ENCODE assay signal across 25 cellular contexts in genomic region chr1:38741341-38741740, GRCh38.
A peak's percentile ranks its signal among the peaks of the same experiment; 100 is the strongest.
DNase-seq lines count a peak whose midpoint lies in the region; ATAC-seq and TF ChIP-seq lines count a peak whose summit lies in the region.
"Had no signal": no experiment of that assay in that cellular context is flagged by ENCODE, and none has a peak within 500 bp of the region (broad histone marks: within the 10 kb centered on the region; RNA-seq: fewer than 3 reads in every experiment).

No MANE protein-coding gene starts in this region.

- no peak overlapping the region for H2AK5ac ChIP-seq in H9 (ENCODE audit: insufficient read length, low read length)

- intact Hi-C loops in psoas muscle (cut with DNase I), result no loop called here

- H3K79me2 ChIP-seq in H9 (ENCODE audit: insufficient read depth, low read length), result no peaks in the 10 kb centered on the region
- H3K79me2 ChIP-seq in smooth muscle cell (ENCODE audit: low read depth), result no peaks in the 10 kb centered on the region

- H3K79me1 ChIP-seq in H9 (ENCODE audit: insufficient read depth, low read depth, low read length, poor library complexity, severe bottlenecking), result no peaks in the 10 kb centered on the region

- WGBS in H9 (ENCODE audit: extremely low coverage, insufficient read length, low lambda C conversion rate), result no CpG with 5 or more reads among the region's 9 CpGs
- 4% methylated on average over 9 of the region's 9 CpGs for WGBS in smooth muscle cell (ENCODE audit: low lambda C conversion rate)
- 81 to 88% (median 84%) methylated on average over 9 of the region's 9 CpGs for WGBS in psoas muscle, 3 donors

- no peak for TF ChIP-seq CTCF in H9 (conservative IDR thresholded peaks at IDR 0.05)
- TF ChIP-seq CTCF in brain microvascular endothelial cell (IDR thresholded peaks at IDR 0.05; ENCODE audit: low read depth, low read length, missing control alignments), result no peak
- TF ChIP-seq CTCF in smooth muscle cell (IDR thresholded peaks at IDR 0.05; ENCODE audit: borderline replicate concordance, insufficient read depth, poor library complexity, severe bottlenecking), result no peak
- no peak for TF ChIP-seq CTCF in psoas muscle (IDR thresholded peaks at IDR 0.05)

- no peak overlapping the region for H3T11ph ChIP-seq in H9 (ENCODE audit: low read length)

- DNase-seq in H9, result peak; percentile 52
- DNase-seq in brain microvascular endothelial cell, result peak; percentile 12
- peak; percentile 71 for DNase-seq in iPS-NIHi7 (ENCODE audit: extremely low spot score)
- DNase-seq in smooth muscle cell (lab: John Stamatoyannopoulos, UW; ENCODE audit: unreplicated experiment), result peak; percentile 25
- DNase-seq in SK-N-DZ (ENCODE audit: low spot score), result no peak
- DNase-seq in activated effector memory CD4-positive, alpha-beta T cell treated with Interleukin-2 at 50 U/mL for 16 hours, result no peak
- no peak for DNase-seq in psoas muscle
- DNase-seq: activated CD4-positive, alpha-beta T cell treated with anti-CD3 and anti-CD28 coated beads for 48 hours; activated CD8-positive, alpha-beta memory T cell treated with anti-CD3 and anti-CD28 coated beads, Interleukin-2, amount 10 ng/mL, durations not matched to agents 7 days and 5 days; activated naive CD8-positive, alpha-beta T cell treated with anti-CD3 and anti-CD28 coated beads, Interleukin-2, amount 10 ng/mL, durations not matched to agents 7 days and 5 days; Calu3; left cardiac atrium; midbrain; NCI-H1694; NCI-H2171 treated with DMSO at 0.1 percent for 48 hours; stimulated activated CD4-positive, alpha-beta T cell treated with anti-CD3 and anti-CD28 coated beads, Interleukin-4, amount 100 ng/mL, for 1 hour; stimulated activated naive CD8-positive, alpha-beta T cell treated with anti-CD3 and anti-CD28 coated beads, Interleukin-15, amount 100 ng/mL, for 72 hours; SW 1271; transverse colon had no signal

- no peak overlapping the region; a peak in 1 of 5 replicates for H3K4me3 Mint-ChIP-seq in H9
- H3K4me3 Mint-ChIP-seq: activated CD8-positive, alpha-beta memory T cell treated with anti-CD3 and anti-CD28 coated beads, Interleukin-2, amount 10 ng/mL, durations not matched to agents 7 days and 5 days; activated naive CD8-positive, alpha-beta T cell treated with anti-CD3 and anti-CD28 coated beads, Interleukin-2, amount 10 ng/mL, durations not matched to agents 7 days and 5 days; activated T-helper 1 cell treated with anti-CD3 and anti-CD28 coated beads, Interleukin-12 subunit alpha, Interleukin-12 subunit beta, Interleukin-2, Interleukin-4 antibody, amounts not matched to agents 30 ng/mL and 10 ng/mL and 1 ng/mL, durations not matched to agents 14 hours and 24 hours and 36 hours; B cell; stimulated activated naive CD8-positive, alpha-beta T cell treated with anti-CD3 and anti-CD28 coated beads, Interleukin-15, amount 100 ng/mL, for 72 hours had no signal

- no peak overlapping the region for H2BK20ac ChIP-seq in H9 (ENCODE audit: low read depth, low read length, poor library complexity, severe bottlenecking)

- no peak for ATAC-seq in psoas muscle
- ATAC-seq: activated CD8-positive, alpha-beta memory T cell treated with anti-CD3 and anti-CD28 coated beads, Interleukin-2, amount 10 ng/mL, durations not matched to agents 7 days and 5 days; stimulated activated naive CD8-positive, alpha-beta T cell treated with anti-CD3 and anti-CD28 coated beads, Interleukin-15, amount 100 ng/mL, for 72 hours had no signal

- H3K23ac ChIP-seq in H9 (ENCODE audit: insufficient read length, low read depth, low read length), result no peak overlapping the region

- no peak overlapping the region for H2AFZ ChIP-seq in H9 (ENCODE audit: low read length)
- H2AFZ ChIP-seq in smooth muscle cell (ENCODE audit: low read depth), result no peak overlapping the region

- H4K8ac ChIP-seq in H9 (replicated peaks; ENCODE audit: insufficient read length, low read depth, low read length), result no peak overlapping the region

- peaks cover 2% of the 10 kb centered on the region; the same call in 1 of the 2 replicates for H3K27me3 Mint-ChIP-seq in H9 (ENCODE audit: low read depth)
- H3K27me3 Mint-ChIP-seq: activated naive CD8-positive, alpha-beta T cell treated with anti-CD3 and anti-CD28 coated beads, Interleukin-2, amount 10 ng/mL, durations not matched to agents 7 days and 5 days; stimulated activated naive CD8-positive, alpha-beta T cell treated with anti-CD3 and anti-CD28 coated beads, Interleukin-15, amount 100 ng/mL, for 72 hours had no signal

- no peak overlapping the region for H2BK15ac ChIP-seq in H9 (ENCODE audit: low read depth, low read length)

- H4K20me1 ChIP-seq in H9 (ENCODE audit: control insufficient read depth, insufficient read depth, insufficient read length), result no peaks in the 10 kb centered on the region
- no peaks in the 10 kb centered on the region for H4K20me1 ChIP-seq in smooth muscle cell (ENCODE audit: low read depth)

- peaks cover 11% of the 10 kb centered on the region for H3F3A ChIP-seq in smooth muscle cell (ENCODE audit: low read depth)

- H2BK5ac ChIP-seq in H9 (ENCODE audit: insufficient read length, low read length), result no peak overlapping the region

- H3K9me3 Mint-ChIP-seq in H9, result no peaks in the 10 kb centered on the region
- H3K9me3 Mint-ChIP-seq: activated naive CD8-positive, alpha-beta T cell treated with anti-CD3 and anti-CD28 coated beads, Interleukin-2, amount 10 ng/mL, durations not matched to agents 7 days and 5 days; activated T-helper 1 cell treated with anti-CD3 and anti-CD28 coated beads, Interleukin-12 subunit alpha, Interleukin-12 subunit beta, Interleukin-2, Interleukin-4 antibody, amounts not matched to agents 30 ng/mL and 10 ng/mL and 1 ng/mL, durations not matched to agents 14 hours and 24 hours and 36 hours; stimulated activated naive CD8-positive, alpha-beta T cell treated with anti-CD3 and anti-CD28 coated beads, Interleukin-15, amount 100 ng/mL, for 72 hours had no signal

- no peak overlapping the region for H3K4me2 ChIP-seq in H9 (ENCODE audit: insufficient read depth, insufficient read length, low read length)
- peak overlapping the region; percentile 37 for H3K4me2 ChIP-seq in smooth muscle cell

- H3K36me3 ChIP-seq in brain microvascular endothelial cell (replicated peaks), result no peaks in the 10 kb centered on the region
- no peaks in the 10 kb centered on the region for H3K36me3 ChIP-seq in smooth muscle cell (ENCODE audit: low read depth)
- H3K36me3 ChIP-seq in psoas muscle (ENCODE audit: insufficient read depth in 1 of 2, low read depth in 1 of 2), result no peaks in the 10 kb centered on the region
- H3K36me3 ChIP-seq: breast epithelium, prostate gland, transverse colon had no signal

- H3K27me3 ChIP-seq in H9 (ENCODE audit: insufficient read depth, low read length) (no peaks in the 10 kb centered on the region), brain microvascular endothelial cell (replicated peaks) (no peaks in the 10 kb centered on the region), smooth muscle cell (ENCODE audit: low read depth) (no peaks in the 10 kb centered on the region), psoas muscle (ENCODE audit: insufficient read depth in 3 of 3, low read length in 2 of 3) (no peaks in the 10 kb centered on the region)
- H3K27me3 ChIP-seq: breast epithelium, transverse colon had no signal

- H3K36me3 Mint-ChIP-seq in H9 (ENCODE audit: insufficient read depth in 1 of 3, low read depth in 3 of 3), result no peaks in the 10 kb centered on the region; a peak in 2 of 7 replicates
- H3K36me3 Mint-ChIP-seq: activated CD8-positive, alpha-beta memory T cell treated with anti-CD3 and anti-CD28 coated beads, Interleukin-2, amount 10 ng/mL, durations not matched to agents 7 days and 5 days; activated naive CD8-positive, alpha-beta T cell treated with anti-CD3 and anti-CD28 coated beads, Interleukin-2, amount 10 ng/mL, durations not matched to agents 7 days and 5 days had no signal

- H3K4me1 ChIP-seq in H9 (ENCODE audit: insufficient read depth, low read length), result no peaks in the 10 kb centered on the region
- H3K4me1 ChIP-seq in smooth muscle cell (ENCODE audit: low read depth), result peaks cover 10% of the 10 kb centered on the region
- no peaks in the 10 kb centered on the region for H3K4me1 ChIP-seq in psoas muscle
- H3K4me1 ChIP-seq: breast epithelium, prostate gland, transverse colon had no signal

- no peak overlapping the region for H3K4ac ChIP-seq in H9 (ENCODE audit: low read depth, low read length)

- H2BK120ac ChIP-seq in H9 (ENCODE audit: low read depth, low read length, poor library complexity, severe bottlenecking), result no peak overlapping the region

- H3K27ac ChIP-seq in H9 (ENCODE audit: insufficient read length, low read depth, low read length) (no peak overlapping the region), brain microvascular endothelial cell (no peak overlapping the region), smooth muscle cell (ENCODE audit: low read depth) (peak overlapping the region; percentile 84), psoas muscle (no peak overlapping the region)
- H3K27ac ChIP-seq: breast epithelium, epithelial cell of prostate, prostate gland, skin epidermis, transverse colon had no signal

- no peak overlapping the region for H3K4me3 ChIP-seq in brain microvascular endothelial cell (ENCODE audit: low read depth, low read length)
- H3K4me3 ChIP-seq in smooth muscle cell, result no peak overlapping the region
- no peak overlapping the region for H3K4me3 ChIP-seq in psoas muscle
- H3K4me3 ChIP-seq: breast epithelium, prostate gland, skin epidermis, transverse colon had no signal

- no peak overlapping the region for H4K91ac ChIP-seq in H9 (ENCODE audit: insufficient read length, low read depth, low read length)

- in situ Hi-C loops in brain microvascular endothelial cell (cut with HindIII; ENCODE audit: low pct_ligation_motif_present, low sequenced_read_pairs), result no loop called here

- H3K9me3 ChIP-seq in H9 (ENCODE audit: control insufficient read depth, low read depth, low read length) (no peaks in the 10 kb centered on the region), smooth muscle cell (replicated peaks; ENCODE audit: low read depth) (no peaks in the 10 kb centered on the region), psoas muscle (no peaks in the 10 kb centered on the region)
- H3K9me3 ChIP-seq: breast epithelium, prostate gland, transverse colon had no signal

- H3K56ac ChIP-seq in H9 (ENCODE audit: insufficient read length, low read depth, low read length), result no peak overlapping the region

- no peak overlapping the region for H2BK12ac ChIP-seq in H9 (ENCODE audit: insufficient read length, low read depth, low read length)

- peaks cover 15% of the 10 kb centered on the region in 2 experiments for H3K4me1 Mint-ChIP-seq in H9
- H3K4me1 Mint-ChIP-seq: B cell; stimulated activated naive CD8-positive, alpha-beta T cell treated with anti-CD3 and anti-CD28 coated beads, Interleukin-15, amount 100 ng/mL, for 72 hours had no signal

- H3K23me2 ChIP-seq in H9 (ENCODE audit: insufficient read length, low read depth, low read length, poor library complexity, severe bottlenecking), result no peaks in the 10 kb centered on the region

- H3K18ac ChIP-seq in H9 (ENCODE audit: insufficient read length, low read depth, low read length), result no peak overlapping the region

- H3K14ac ChIP-seq in H9 (ENCODE audit: insufficient read depth, low read length), result no peak overlapping the region

- H3K27ac Mint-ChIP-seq in H9, result peak overlapping the region in 2 of 3 experiments; percentile 85 to 95; a peak in 4 of 7 replicates
- H3K27ac Mint-ChIP-seq: activated CD8-positive, alpha-beta memory T cell treated with anti-CD3 and anti-CD28 coated beads, Interleukin-2, amount 10 ng/mL, durations not matched to agents 7 days and 5 days; activated naive CD8-positive, alpha-beta T cell treated with anti-CD3 and anti-CD28 coated beads, Interleukin-2, amount 10 ng/mL, durations not matched to agents 7 days and 5 days; activated T-helper 1 cell treated with anti-CD3 and anti-CD28 coated beads, Interleukin-12 subunit alpha, Interleukin-12 subunit beta, Interleukin-2, Interleukin-4 antibody, amounts not matched to agents 30 ng/mL and 10 ng/mL and 1 ng/mL, durations not matched to agents 14 hours and 24 hours and 36 hours; B cell had no signal

- H3K9ac ChIP-seq in H9 (ENCODE audit: extremely low read depth, insufficient read length, low read length), result no peak overlapping the region
- H3K9ac ChIP-seq in smooth muscle cell (ENCODE audit: low read depth), result peak overlapping the region; percentile 46

- no peak overlapping the region for H4K5ac ChIP-seq in H9 (ENCODE audit: insufficient read length, low read depth, low read length)

Comparison
In these comparisons a context has a peak if more than half of its experiments do, and no peak if none do; other contexts are left out.
1. DNase-seq: peak in H9 (single experiment), brain microvascular endothelial cell (single experiment), iPS-NIHi7 (single experiment) and smooth muscle cell (single experiment); none in SK-N-DZ (single experiment), activated effector memory CD4-positive, alpha-beta T cell treated with Interleukin-2 at 50 U/mL for 16 hours (single experiment) and psoas muscle (0 of 2).